24 cellular contexts compared by ENCODE assay signal in genomic region chr19:40827386-40828247, GRCh38. TPM values are rescaled to one million over a fixed set of nuclear protein-coding genes. Genes with fewer than 3 reads are reported as not detected.
DNase-seq lines count a peak whose midpoint lies in the region; ATAC-seq and TF ChIP-seq lines count a peak whose summit lies in the region.
"Had no signal": no experiment of that assay in that cellular context is flagged by ENCODE, and none has a peak within 500 bp of the region (broad histone marks: within the 10 kb centered on the region; RNA-seq: fewer than 3 reads in every experiment).

No MANE protein-coding gene starts in this region.

- peaks cover 18% of the 10 kb centered on the region for H3K4me1 Mint-ChIP-seq in T-helper 1 cell treated with Interleukin-12 subunit alpha and Interleukin-12 subunit beta and Interleukin-4 antibody, amounts not matched to agents 30 μg/mL and 1 μg/mL, for 36 hours (ENCODE audit: low read depth)
- H3K4me1 Mint-ChIP-seq in effector memory CD8-positive, alpha-beta T cell (ENCODE audit: low read depth in 2 of 2) = peaks cover 32 to 40% of the 10 kb centered on the region in 2 donors
- peaks cover 39% of the 10 kb centered on the region in 2 donors for H3K4me1 Mint-ChIP-seq in natural killer cell treated with Interleukin-12 subunit alpha and Interleukin-12 subunit beta and Interleukin-15 and Interleukin-18, amount 100 ng/mL, for 72 hours (ENCODE audit: low read depth in 2 of 2)

- no peaks in the 10 kb centered on the region for H3K27me3 Mint-ChIP-seq in T-helper 1 cell treated with Interleukin-12 subunit alpha and Interleukin-12 subunit beta and Interleukin-4 antibody, amounts not matched to agents 30 μg/mL and 1 μg/mL, for 36 hours (ENCODE audit: low read depth)
- H3K27me3 Mint-ChIP-seq in effector memory CD8-positive, alpha-beta T cell = no peaks in the 10 kb centered on the region
- H3K27me3 Mint-ChIP-seq in natural killer cell treated with Interleukin-12 subunit alpha and Interleukin-12 subunit beta and Interleukin-15 and Interleukin-18, amount 100 ng/mL, for 72 hours = no peaks in the 10 kb centered on the region
- H3K27me3 Mint-ChIP-seq: activated CD4-positive, alpha-beta T cell treated with anti-CD3 and anti-CD28 coated beads, Interleukin-2, amount 10 ng/mL, durations not matched to agents 24 days and 14 days; stimulated activated naive CD8-positive, alpha-beta T cell treated with anti-CD3 and anti-CD28 coated beads, Interleukin-15, amount 100 ng/mL, for 72 hours; type B pancreatic cell had no signal

- peaks cover 16% of the 10 kb centered on the region for H3K36me3 Mint-ChIP-seq in T-helper 1 cell treated with Interleukin-12 subunit alpha and Interleukin-12 subunit beta and Interleukin-4 antibody, amounts not matched to agents 30 μg/mL and 1 μg/mL, for 36 hours (ENCODE audit: low read depth)
- H3K36me3 Mint-ChIP-seq in effector memory CD8-positive, alpha-beta T cell (ENCODE audit: insufficient read depth) = peaks cover 12% of the 10 kb centered on the region
- H3K36me3 Mint-ChIP-seq in natural killer cell treated with Interleukin-12 subunit alpha and Interleukin-12 subunit beta and Interleukin-15 and Interleukin-18, amount 100 ng/mL, for 72 hours = peaks cover 8% of the 10 kb centered on the region

- H3K4me3 Mint-ChIP-seq in T-helper 1 cell treated with Interleukin-12 subunit alpha and Interleukin-12 subunit beta and Interleukin-4 antibody, amounts not matched to agents 30 μg/mL and 1 μg/mL, for 36 hours = no peak overlapping the region
- H3K4me3 Mint-ChIP-seq in effector memory CD8-positive, alpha-beta T cell = peak overlapping the region; percentile 54 to 56
- H3K4me3 Mint-ChIP-seq in natural killer cell treated with Interleukin-12 subunit alpha and Interleukin-12 subunit beta and Interleukin-15 and Interleukin-18, amount 100 ng/mL, for 72 hours = peak overlapping the region; percentile 53
- H3K4me3 Mint-ChIP-seq: activated CD4-positive, alpha-beta T cell treated with anti-CD3 and anti-CD28 coated beads, Interleukin-2, amount 10 ng/mL, durations not matched to agents 24 days and 14 days; type B pancreatic cell had no signal

- H3K27ac Mint-ChIP-seq in T-helper 1 cell treated with Interleukin-12 subunit alpha and Interleukin-12 subunit beta and Interleukin-4 antibody, amounts not matched to agents 30 μg/mL and 1 μg/mL, for 36 hours = peak overlapping the region; percentile 63
- peak overlapping the region; percentile 93 to 95 for H3K27ac Mint-ChIP-seq in effector memory CD8-positive, alpha-beta T cell
- H3K27ac Mint-ChIP-seq in natural killer cell treated with Interleukin-12 subunit alpha and Interleukin-12 subunit beta and Interleukin-15 and Interleukin-18, amount 100 ng/mL, for 72 hours = peak overlapping the region; percentile 19 to 62
- H3K27ac Mint-ChIP-seq: type B pancreatic cell had no signal

- no peak overlapping the region for H3K4me3 ChIP-seq in HL-60 (replicated peaks; ENCODE audit: insufficient read depth, low read length)
- H3K4me3 ChIP-seq: esophagus squamous epithelium, GM23248 had no signal

- no peak for TF ChIP-seq CTCF in HL-60 (IDR thresholded peaks at IDR 0.05; ENCODE audit: insufficient read depth, low read length)

- H3K9me3 Mint-ChIP-seq in T-helper 1 cell treated with Interleukin-12 subunit alpha and Interleukin-12 subunit beta and Interleukin-4 antibody, amounts not matched to agents 30 μg/mL and 1 μg/mL, for 36 hours = peaks cover 3% of the 10 kb centered on the region
- H3K9me3 Mint-ChIP-seq in effector memory CD8-positive, alpha-beta T cell = no peaks in the 10 kb centered on the region
- peaks cover 4% of the 10 kb centered on the region for H3K9me3 Mint-ChIP-seq in natural killer cell treated with Interleukin-12 subunit alpha and Interleukin-12 subunit beta and Interleukin-15 and Interleukin-18, amount 100 ng/mL, for 72 hours
- H3K9me3 Mint-ChIP-seq: stimulated activated naive CD8-positive, alpha-beta T cell treated with anti-CD3 and anti-CD28 coated beads, Interleukin-15, amount 100 ng/mL, for 72 hours; type B pancreatic cell had no signal

- H3K27ac ChIP-seq in HL-60 (replicated peaks) = peak overlapping the region; percentile 60
- H3K27ac ChIP-seq: 22Rv1, esophagus squamous epithelium, GM23248 had no signal

- DNase-seq in T-helper 1 cell (no peak), HL-60 (ENCODE audit: low read depth in 1 of 2, low spot score in 1 of 2) (no peak), NCI-H1930 (lab: John Stamatoyannopoulos, UW) (no peak), NCI-H1417 (lab: John Stamatoyannopoulos, UW) (no peak)
- no peak for DNase-seq in effector memory CD8-positive, alpha-beta T cell
- DNase-seq in natural killer cell treated with Interleukin-12 subunit alpha and Interleukin-12 subunit beta and Interleukin-15 and Interleukin-18, amount 100 ng/mL, for 72 hours (ENCODE audit: low spot score) = no peak
- DNase-seq: esophagus squamous epithelium, GM23248, IMR-90, kidney glomerular epithelial cell, retina had no signal

- no peak for ATAC-seq in effector memory CD8-positive, alpha-beta T cell (replicated peaks)
- no peak for ATAC-seq in natural killer cell treated with Interleukin-12 subunit alpha and Interleukin-12 subunit beta and Interleukin-15 and Interleukin-18, amount 100 ng/mL, for 72 hours
- no peak for ATAC-seq in GM18868 (IDR thresholded peaks at IDR 0.05; ENCODE audit: unreplicated experiment)
- ATAC-seq: Panc1 had no signal

- no peaks in the 10 kb centered on the region for H3K27me3 ChIP-seq in HL-60 (ENCODE audit: insufficient read depth, poor library complexity, severe bottlenecking)
- H3K27me3 ChIP-seq: esophagus squamous epithelium had no signal

RNA-seq across cellular contexts. Expression of gene CYP2A6, which starts 22.6 kb away (rescaled TPM):
- not detected for total RNA-seq in natural killer cell treated with Interleukin-12 subunit alpha and Interleukin-12 subunit beta and Interleukin-15 and Interleukin-18, amount 100 ng/mL, for 72 hours
- total RNA-seq: activated CD4-positive, alpha-beta T cell treated with anti-CD3 and anti-CD28 coated beads, Interleukin-2, amount 10 ng/mL, durations not matched to agents 24 days and 14 days; cerebellum; Daoy; esophagus squamous epithelium; GM23248; IMR-90; lung microvascular endothelial cell; M059J; NCI-H460; osteoblast had no signal

RNA-seq across cellular contexts. Expression of gene EGLN2, which starts 28.6 kb away (rescaled TPM):
- 100 to 1,000 TPM; 119 to 136 TPM for total RNA-seq in natural killer cell treated with Interleukin-12 subunit alpha and Interleukin-12 subunit beta and Interleukin-15 and Interleukin-18, amount 100 ng/mL, for 72 hours

RNA-seq across cellular contexts. Expression of gene RAB4B, which starts 49.6 kb away (rescaled TPM):
- 100 to 1,000 TPM in 1 of 2 donors, 10 to 100 TPM in 1; 83.3 to 128 TPM for total RNA-seq in natural killer cell treated with Interleukin-12 subunit alpha and Interleukin-12 subunit beta and Interleukin-15 and Interleukin-18, amount 100 ng/mL, for 72 hours

RNA-seq across cellular contexts. Expression of gene MIA, which starts 52.3 kb away (rescaled TPM):
- total RNA-seq in natural killer cell treated with Interleukin-12 subunit alpha and Interleukin-12 subunit beta and Interleukin-15 and Interleukin-18, amount 100 ng/mL, for 72 hours = 1 to 10 TPM; 1.1 to 2.4 TPM
- total RNA-seq: Daoy, GM23248, IMR-90, lung microvascular endothelial cell, M059J, NCI-H460 had no signal

RNA-seq across cellular contexts. Expression of gene CYP2A7, which starts 54.4 kb away (rescaled TPM):
- total RNA-seq in natural killer cell treated with Interleukin-12 subunit alpha and Interleukin-12 subunit beta and Interleukin-15 and Interleukin-18, amount 100 ng/mL, for 72 hours = not detected
- total RNA-seq: activated CD4-positive, alpha-beta T cell treated with anti-CD3 and anti-CD28 coated beads, Interleukin-2, amount 10 ng/mL, durations not matched to agents 24 days and 14 days; cerebellum; Daoy; esophagus squamous epithelium; GM23248; IMR-90; lung microvascular endothelial cell; M059J; NCI-H460; osteoblast had no signal

Comparison
In these comparisons a context has a peak if more than half of its experiments do, and no peak if none do; other contexts are left out.
1. H3K27ac Mint-ChIP-seq: peak in every context shown above with its lines; median percentile 94 in effector memory CD8-positive, alpha-beta T cell; 63 in T-helper 1 cell treated with Interleukin-12 subunit alpha and Interleukin-12 subunit beta and Interleukin-4 antibody, amounts not matched to agents 30 μg/mL and 1 μg/mL, for 36 hours; 40 in natural killer cell treated with Interleukin-12 subunit alpha and Interleukin-12 subunit beta and Interleukin-15 and Interleukin-18, amount 100 ng/mL, for 72 hours.